8 cellular contexts compared by ENCODE assay signal in genomic region chr5:61328791-61329617, GRCh38. TPM values are rescaled to one million over a fixed set of nuclear protein-coding genes. Genes with fewer than 3 reads are reported as not detected.
DNase-seq lines count a peak whose midpoint lies in the region; ATAC-seq and TF ChIP-seq lines count a peak whose summit lies in the region.
"Had no signal": no experiment of that assay in that cellular context is flagged by ENCODE, and none has a peak within 500 bp of the region (broad histone marks: within the 10 kb centered on the region; RNA-seq: fewer than 3 reads in every experiment).

No MANE protein-coding gene starts in this region.

- H3K4me3 ChIP-seq in GM23248 (no peak overlapping the region), RWPE2 (ENCODE audit: severe bottlenecking) (no peak overlapping the region), fibroblast of pulmonary artery (replicated peaks; ENCODE audit: low read depth, low read length) (peak overlapping the region; percentile 78), retinal pigment epithelial cell (ENCODE audit: low read length) (peak overlapping the region; percentile 81)
- H3K4me3 ChIP-seq: mucosa of descending colon had no signal

- peaks cover 30% of the 10 kb centered on the region for H3F3A ChIP-seq in GM23248 (ENCODE audit: insufficient read depth)

- ATAC-seq in RWPE2 (ENCODE audit: low read depth), result no peak
- ATAC-seq in GM19328 (IDR thresholded peaks at IDR 0.05; ENCODE audit: unreplicated experiment), result no peak
- ATAC-seq in HG03469 (IDR thresholded peaks at IDR 0.05; ENCODE audit: unreplicated experiment), result no peak

- no peak overlapping the region for H3K4me2 ChIP-seq in GM23248 (ENCODE audit: unreplicated experiment)

- DNase-seq in GM23248 (no peak), RWPE2 (ENCODE audit: low spot score) (no peak), fibroblast of pulmonary artery (ENCODE audit: low read depth) (no peak), retinal pigment epithelial cell (ENCODE audit: low read depth) (no peak), NCI-H2081 treated with DMSO at 0.1 percent for 48 hours (lab: John Stamatoyannopoulos, UW) (no peak)
- DNase-seq: mucosa of descending colon had no signal

- H3K9me3 ChIP-seq in GM23248 (ENCODE audit: low read depth) (no peaks in the 10 kb centered on the region), RWPE2 (ENCODE audit: severe bottlenecking) (no peaks in the 10 kb centered on the region)
- H3K9me3 ChIP-seq: mucosa of descending colon had no signal

- 0 out of 2 replicates have a peak overlapping the region, but pooled peaks have one; percentile 4 for H3K9ac ChIP-seq in GM23248

- in situ Hi-C loops in GM23248 (cut with MboI), result loop anchor here (10.0 to 25.0 kb wide), 2 partner anchors 164 to 642 kb away; partner anchors contain the start of gene SMIM15

- 63 to 70% methylated on average over 8 of the region's 8 CpGs for WGBS in GM23248 (ENCODE audit: low coverage in 1 of 2, low lambda C conversion rate in 2 of 2, missing lambda C conversion rate in 2 of 2), 2 experiments

- H3K9me2 ChIP-seq in GM23248 (ENCODE audit: insufficient read depth), result no peaks in the 10 kb centered on the region

- no peaks in the 10 kb centered on the region for H3K36me3 ChIP-seq in GM23248 (ENCODE audit: low read depth)
- H3K36me3 ChIP-seq in RWPE2 (ENCODE audit: low read depth), result no peaks in the 10 kb centered on the region

- no peak for TF ChIP-seq CTCF in RWPE2 (IDR thresholded peaks at IDR 0.05; ENCODE audit: poor library complexity, severe bottlenecking)
- TF ChIP-seq CTCF in fibroblast of pulmonary artery (IDR thresholded peaks at IDR 0.05; ENCODE audit: low read length, missing control alignments), result no peak
- no peak for TF ChIP-seq CTCF in retinal pigment epithelial cell (conservative IDR thresholded peaks at IDR 0.05; ENCODE audit: low read depth, low read length)

- H3K27me3 ChIP-seq in GM23248 (replicated peaks; ENCODE audit: insufficient read depth) (no peaks in the 10 kb centered on the region), RWPE2 (ENCODE audit: insufficient read depth, poor library complexity, severe bottlenecking) (no peaks in the 10 kb centered on the region)

- H3K27ac ChIP-seq in GM23248 (peak overlapping the region; percentile 59), RWPE2 (ENCODE audit: poor library complexity, severe bottlenecking) (peak overlapping the region; percentile 85)

- H3K4me1 ChIP-seq in GM23248 (ENCODE audit: insufficient read depth), result peaks cover 25% of the 10 kb centered on the region
- H3K4me1 ChIP-seq in RWPE2 (ENCODE audit: insufficient read depth, poor library complexity, severe bottlenecking), result peaks cover 26% of the 10 kb centered on the region

- H3K79me2 ChIP-seq in GM23248 (ENCODE audit: insufficient read depth), result peaks cover 13% of the 10 kb centered on the region

- no peak overlapping the region for H2AFZ ChIP-seq in GM23248

- peaks cover 1% of the 10 kb centered on the region; the same call in 1 of the 2 replicates for H4K20me1 ChIP-seq in GM23248 (ENCODE audit: insufficient read depth)

RNA-seq across cellular contexts. Expression of gene ZSWIM6, which starts 3.1 kb away (rescaled TPM):
- 3.9 and 4.8 TPM in 2 replicates for total RNA-seq in GM23248 (2014; rRNA removed; shearing (Covaris generic))
- 0.96 and 1.5 TPM in 2 replicates for polyA plus RNA-seq in GM23248 (2016; fragmentation: Nextera tagmentation; extraction: Ambion mirVana)

Comparison
In these comparisons a context has a peak if more than half of its experiments do, and no peak if none do; other contexts are left out.
1. H3K4me3 ChIP-seq: peak in fibroblast of pulmonary artery (single experiment) and retinal pigment epithelial cell (single experiment); none in GM23248 (single experiment) and RWPE2 (single experiment).